ENCODE assay signal across 1 cellular context in the genomic region with DNA sequence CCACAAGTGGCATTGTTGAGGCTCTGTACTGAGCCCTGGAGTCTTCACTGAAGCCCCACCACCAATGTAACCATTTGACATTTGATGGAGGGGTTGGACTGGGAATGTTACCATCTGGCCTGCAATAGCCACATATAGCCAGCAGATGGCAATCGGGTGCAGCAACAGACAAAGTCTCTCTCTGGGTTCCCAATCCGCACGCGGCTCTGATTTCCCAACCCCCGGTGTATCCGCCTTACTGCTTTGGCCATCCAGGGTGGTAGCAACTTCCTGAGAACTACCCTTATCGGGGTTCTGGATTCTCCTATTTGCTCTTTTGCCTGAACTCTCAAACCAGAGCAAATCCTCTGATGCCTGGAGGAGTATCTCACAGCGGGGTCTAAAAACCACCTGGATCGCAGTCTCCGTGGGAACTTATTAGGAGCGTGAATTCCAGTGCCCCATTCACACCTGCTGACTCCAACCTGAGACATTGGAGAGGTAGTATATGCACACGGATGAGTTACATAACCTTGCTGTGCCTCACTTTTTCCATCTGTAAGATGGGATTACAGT.
TF ChIP-seq lines count a peak whose summit lies in the region.

No MANE protein-coding gene starts in this region.

TF ChIP-seq in GM12878, 131 proteins besides CTCF, POLR2A, EP300 and RAD21 (continued from another document):
- TF ChIP-seq, protein P1, sequence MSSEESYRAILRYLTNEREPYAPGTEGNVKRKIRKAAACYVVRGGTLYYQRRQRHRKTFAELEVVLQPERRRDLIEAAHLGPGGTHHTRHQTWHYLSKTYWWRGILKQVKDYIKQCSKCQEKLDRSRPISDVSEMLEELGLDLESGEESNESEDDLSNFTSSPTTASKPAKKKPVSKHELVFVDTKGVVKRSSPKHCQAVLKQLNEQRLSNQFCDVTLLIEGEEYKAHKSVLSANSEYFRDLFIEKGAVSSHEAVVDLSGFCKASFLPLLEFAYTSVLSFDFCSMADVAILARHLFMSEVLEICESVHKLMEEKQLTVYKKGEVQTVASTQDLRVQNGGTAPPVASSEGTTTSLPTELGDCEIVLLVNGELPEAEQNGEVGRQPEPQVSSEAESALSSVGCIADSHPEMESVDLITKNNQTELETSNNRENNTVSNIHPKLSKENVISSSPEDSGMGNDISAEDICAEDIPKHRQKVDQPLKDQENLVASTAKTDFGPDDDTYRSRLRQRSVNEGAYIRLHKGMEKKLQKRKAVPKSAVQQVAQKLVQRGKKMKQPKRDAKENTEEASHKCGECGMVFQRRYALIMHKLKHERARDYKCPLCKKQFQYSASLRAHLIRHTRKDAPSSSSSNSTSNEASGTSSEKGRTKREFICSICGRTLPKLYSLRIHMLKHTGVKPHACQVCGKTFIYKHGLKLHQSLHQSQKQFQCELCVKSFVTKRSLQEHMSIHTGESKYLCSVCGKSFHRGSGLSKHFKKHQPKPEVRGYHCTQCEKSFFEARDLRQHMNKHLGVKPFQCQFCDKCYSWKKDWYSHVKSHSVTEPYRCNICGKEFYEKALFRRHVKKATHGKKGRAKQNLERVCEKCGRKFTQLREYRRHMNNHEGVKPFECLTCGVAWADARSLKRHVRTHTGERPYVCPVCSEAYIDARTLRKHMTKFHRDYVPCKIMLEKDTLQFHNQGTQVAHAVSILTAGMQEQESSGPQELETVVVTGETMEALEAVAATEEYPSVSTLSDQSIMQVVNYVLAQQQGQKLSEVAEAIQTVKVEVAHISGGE (CRISPR knock-in tag; IDR thresholded peaks at IDR 0.05): no peak
- no peak for TF ChIP-seq ZNF622 (IDR thresholded peaks at IDR 0.05)
- TF ChIP-seq YY1 (IDR thresholded peaks at IDR 0.05; ENCODE audit: low read depth, low read length): peak; percentile 54; the same call in 1 of the 2 replicates
- TF ChIP-seq CUX1 (IDR thresholded peaks at IDR 0.05; ENCODE audit: insufficient replicate concordance, low read depth, low read length): no peak
- TF ChIP-seq TCF12 (IDR thresholded peaks at IDR 0.05; ENCODE audit: low read depth, low read length): no peak
- TF ChIP-seq, protein P2, sequence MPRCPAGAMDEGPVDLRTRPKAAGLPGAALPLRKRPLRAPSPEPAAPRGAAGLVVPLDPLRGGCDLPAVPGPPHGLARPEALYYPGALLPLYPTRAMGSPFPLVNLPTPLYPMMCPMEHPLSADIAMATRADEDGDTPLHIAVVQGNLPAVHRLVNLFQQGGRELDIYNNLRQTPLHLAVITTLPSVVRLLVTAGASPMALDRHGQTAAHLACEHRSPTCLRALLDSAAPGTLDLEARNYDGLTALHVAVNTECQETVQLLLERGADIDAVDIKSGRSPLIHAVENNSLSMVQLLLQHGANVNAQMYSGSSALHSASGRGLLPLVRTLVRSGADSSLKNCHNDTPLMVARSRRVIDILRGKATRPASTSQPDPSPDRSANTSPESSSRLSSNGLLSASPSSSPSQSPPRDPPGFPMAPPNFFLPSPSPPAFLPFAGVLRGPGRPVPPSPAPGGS (IDR thresholded peaks at IDR 0.05; ENCODE audit: borderline replicate concordance, insufficient read depth, low read depth, low read length, poor library complexity, severe bottlenecking): no peak
- no peak for TF ChIP-seq ZNF592 (IDR thresholded peaks at IDR 0.05)
- TF ChIP-seq E2F4 (IDR thresholded peaks at IDR 0.05; ENCODE audit: low read depth, low read length): no peak
- no peak for TF ChIP-seq HCFC1 (IDR thresholded peaks at IDR 0.05; ENCODE audit: low read length)
- no peak for TF ChIP-seq NFXL1 (IDR thresholded peaks at IDR 0.05; ENCODE audit: borderline replicate concordance)
- TF ChIP-seq, protein P3, sequence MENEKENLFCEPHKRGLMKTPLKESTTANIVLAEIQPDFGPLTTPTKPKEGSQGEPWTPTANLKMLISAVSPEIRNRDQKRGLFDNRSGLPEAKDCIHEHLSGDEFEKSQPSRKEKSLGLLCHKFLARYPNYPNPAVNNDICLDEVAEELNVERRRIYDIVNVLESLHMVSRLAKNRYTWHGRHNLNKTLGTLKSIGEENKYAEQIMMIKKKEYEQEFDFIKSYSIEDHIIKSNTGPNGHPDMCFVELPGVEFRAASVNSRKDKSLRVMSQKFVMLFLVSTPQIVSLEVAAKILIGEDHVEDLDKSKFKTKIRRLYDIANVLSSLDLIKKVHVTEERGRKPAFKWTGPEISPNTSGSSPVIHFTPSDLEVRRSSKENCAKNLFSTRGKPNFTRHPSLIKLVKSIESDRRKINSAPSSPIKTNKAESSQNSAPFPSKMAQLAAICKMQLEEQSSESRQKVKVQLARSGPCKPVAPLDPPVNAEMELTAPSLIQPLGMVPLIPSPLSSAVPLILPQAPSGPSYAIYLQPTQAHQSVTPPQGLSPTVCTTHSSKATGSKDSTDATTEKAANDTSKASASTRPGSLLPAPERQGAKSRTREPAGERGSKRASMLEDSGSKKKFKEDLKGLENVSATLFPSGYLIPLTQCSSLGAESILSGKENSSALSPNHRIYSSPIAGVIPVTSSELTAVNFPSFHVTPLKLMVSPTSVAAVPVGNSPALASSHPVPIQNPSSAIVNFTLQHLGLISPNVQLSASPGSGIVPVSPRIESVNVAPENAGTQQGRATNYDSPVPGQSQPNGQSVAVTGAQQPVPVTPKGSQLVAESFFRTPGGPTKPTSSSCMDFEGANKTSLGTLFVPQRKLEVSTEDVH (IDR thresholded peaks at IDR 0.05; ENCODE audit: low read depth, partially characterized antibody): no peak
- peak; percentile 19 to 33; a peak in 1 of 4 replicates for TF ChIP-seq BHLHE40 (IDR thresholded peaks at IDR 0.05; ENCODE audit: borderline replicate concordance in 1 of 2, low read depth in 2 of 2, low read length in 1 of 2)
- peak; percentile 24; the same call in 1 of the 2 replicates for TF ChIP-seq IRF4 (IDR thresholded peaks at IDR 0.05; ENCODE audit: low read depth, low read length)
- TF ChIP-seq SMC3 (IDR thresholded peaks at IDR 0.05; ENCODE audit: borderline replicate concordance, low read length): peak; percentile 88
- TF ChIP-seq SUPT20H (IDR thresholded peaks at IDR 0.05; ENCODE audit: borderline replicate concordance, control insufficient read depth, low read depth, low read length): no peak
- no peak for TF ChIP-seq POLR2AphosphoS5 (IDR thresholded peaks at IDR 0.05; ENCODE audit: low read length)
- TF ChIP-seq, protein P4, sequence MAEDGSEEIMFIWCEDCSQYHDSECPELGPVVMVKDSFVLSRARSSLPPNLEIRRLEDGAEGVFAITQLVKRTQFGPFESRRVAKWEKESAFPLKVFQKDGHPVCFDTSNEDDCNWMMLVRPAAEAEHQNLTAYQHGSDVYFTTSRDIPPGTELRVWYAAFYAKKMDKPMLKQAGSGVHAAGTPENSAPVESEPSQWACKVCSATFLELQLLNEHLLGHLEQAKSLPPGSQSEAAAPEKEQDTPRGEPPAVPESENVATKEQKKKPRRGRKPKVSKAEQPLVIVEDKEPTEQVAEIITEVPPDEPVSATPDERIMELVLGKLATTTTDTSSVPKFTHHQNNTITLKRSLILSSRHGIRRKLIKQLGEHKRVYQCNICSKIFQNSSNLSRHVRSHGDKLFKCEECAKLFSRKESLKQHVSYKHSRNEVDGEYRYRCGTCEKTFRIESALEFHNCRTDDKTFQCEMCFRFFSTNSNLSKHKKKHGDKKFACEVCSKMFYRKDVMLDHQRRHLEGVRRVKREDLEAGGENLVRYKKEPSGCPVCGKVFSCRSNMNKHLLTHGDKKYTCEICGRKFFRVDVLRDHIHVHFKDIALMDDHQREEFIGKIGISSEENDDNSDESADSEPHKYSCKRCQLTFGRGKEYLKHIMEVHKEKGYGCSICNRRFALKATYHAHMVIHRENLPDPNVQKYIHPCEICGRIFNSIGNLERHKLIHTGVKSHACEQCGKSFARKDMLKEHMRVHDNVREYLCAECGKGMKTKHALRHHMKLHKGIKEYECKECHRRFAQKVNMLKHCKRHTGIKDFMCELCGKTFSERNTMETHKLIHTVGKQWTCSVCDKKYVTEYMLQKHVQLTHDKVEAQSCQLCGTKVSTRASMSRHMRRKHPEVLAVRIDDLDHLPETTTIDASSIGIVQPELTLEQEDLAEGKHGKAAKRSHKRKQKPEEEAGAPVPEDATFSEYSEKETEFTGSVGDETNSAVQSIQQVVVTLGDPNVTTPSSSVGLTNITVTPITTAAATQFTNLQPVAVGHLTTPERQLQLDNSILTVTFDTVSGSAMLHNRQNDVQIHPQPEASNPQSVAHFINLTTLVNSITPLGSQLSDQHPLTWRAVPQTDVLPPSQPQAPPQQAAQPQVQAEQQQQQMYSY (CRISPR knock-in tag; IDR thresholded peaks at IDR 0.05): no peak
- no peak for TF ChIP-seq RELA (IDR thresholded peaks at IDR 0.05; ENCODE audit: borderline replicate concordance, partially characterized antibody)
- no peak for TF ChIP-seq ZNF384 (IDR thresholded peaks at IDR 0.05; ENCODE audit: borderline replicate concordance, low read depth, low read length)
- no peak for TF ChIP-seq ZNF274 (IDR thresholded peaks at IDR 0.05; ENCODE audit: insufficient read depth, insufficient read length)
- no peak for TF ChIP-seq SMARCA5 (IDR thresholded peaks at IDR 0.05)
- TF ChIP-seq RB1 (IDR thresholded peaks at IDR 0.05; ENCODE audit: borderline replicate concordance): 0 out of 2 replicates have a peak, but pooled peaks have one; percentile 43
- TF ChIP-seq LARP7 (IDR thresholded peaks at IDR 0.05): no peak
- TF ChIP-seq YBX1 (IDR thresholded peaks at IDR 0.05): no peak
- TF ChIP-seq BRCA1 (IDR thresholded peaks at IDR 0.05; ENCODE audit: low read depth, low read length): no peak
